ENCODE assay signal across 14 cellular contexts in genomic region chr13:40973409-40973808, GRCh38. TPM values are rescaled to one million over a fixed set of nuclear protein-coding genes. Genes with fewer than 3 reads are reported as not detected.
DNase-seq lines count a peak whose midpoint lies in the region; ATAC-seq and TF ChIP-seq lines count a peak whose summit lies in the region.
"Had no signal": no experiment of that assay in that cellular context is flagged by ENCODE, and none has a peak within 500 bp of the region (broad histone marks: within the 10 kb centered on the region; RNA-seq: fewer than 3 reads in every experiment).

No MANE protein-coding gene starts in this region.

- no peak for DNase-seq in activated T-cell treated with anti-CD3 and anti-CD28 coated beads, Interleukin-2, amount 50 U/mL, for 4 hours
- DNase-seq in activated T-cell treated with anti-CD3 and anti-CD28 coated beads, Interleukin-2, amount 50 U/mL, for 48 hours: no peak
- DNase-seq in MM.1S: no peak
- DNase-seq in central memory CD8-positive, alpha-beta T cell (ENCODE audit: low spot score in 2 of 2): no peak
- DNase-seq in cerebellar cortex (ENCODE audit: low spot score): no peak
- no peak for DNase-seq in neuronal stem cell (ENCODE audit: low spot score)
- DNase-seq in putamen (ENCODE audit: low spot score): no peak
- DNase-seq: activated CD4-positive, CD25-positive, alpha-beta regulatory T cell treated with anti-CD3 and anti-CD28 coated beads, Interleukin-2, amount 50 U/mL, for 72 hours; heart right ventricle; NCI-H1092 treated with DMSO at 0.1 percent for 48 hours; NCI-H2171 treated with DMSO at 0.1 percent for 48 hours; RPMI8226; SW 1271 had no signal

- H3K36me3 ChIP-seq in MM.1S (replicated peaks; ENCODE audit: insufficient read depth, low read length): no peaks in the 10 kb centered on the region
- H3K36me3 ChIP-seq in neuronal stem cell (replicated peaks in 1 of 2; ENCODE audit: control insufficient read depth in 2 of 2, insufficient read depth in 2 of 2, low read length in 2 of 2): no peaks in the 10 kb centered on the region
- H3K36me3 ChIP-seq: heart right ventricle had no signal

- H3K4ac ChIP-seq in neuronal stem cell (ENCODE audit: low read length): no peak overlapping the region

- H3K4me1 ChIP-seq in MM.1S (ENCODE audit: low read length) (peaks cover 52% of the 10 kb centered on the region), neuronal stem cell (ENCODE audit: control insufficient read depth in 2 of 2, insufficient read depth in 1 of 2, low read depth in 1 of 2, low read length in 2 of 2) (no peaks in the 10 kb centered on the region)

- H3K79me2 ChIP-seq in MM.1S (ENCODE audit: low read length): peaks cover 100% of the 10 kb centered on the region

- 0 out of 2 replicates have a peak, but pooled peaks cover 4% of the 10 kb centered on the region for H3F3A ChIP-seq in MM.1S (ENCODE audit: insufficient read depth, low read length)

- H2AK5ac ChIP-seq in neuronal stem cell (ENCODE audit: low read depth, low read length): no peak overlapping the region

- H3K9me2 ChIP-seq in MM.1S (replicated peaks; ENCODE audit: insufficient read depth, low read length): no peaks in the 10 kb centered on the region

- H3K4me1 Mint-ChIP-seq in activated T-cell treated with anti-CD3 and anti-CD28 coated beads, Interleukin-2, amount 50 U/mL, for 4 hours (ENCODE audit: low read depth): peaks cover 95% of the 10 kb centered on the region
- peaks cover 89% of the 10 kb centered on the region for H3K4me1 Mint-ChIP-seq in central memory CD8-positive, alpha-beta T cell
- peaks cover 88% of the 10 kb centered on the region for H3K4me1 Mint-ChIP-seq in stimulated activated memory B cell treated with anti-CD40 and anti-IgM and Interleukin-4, amounts not matched to agents 10 μg/mL and 1 μg/mL and 100 μg/mL, for 72 hours

- no peak overlapping the region for H2BK5ac ChIP-seq in neuronal stem cell (ENCODE audit: low read length)

- ATAC-seq in activated T-cell treated with anti-CD3 and anti-CD28 coated beads, Interleukin-2, amount 50 U/mL, for 4 hours: no peak
- ATAC-seq in central memory CD8-positive, alpha-beta T cell (replicated peaks; ENCODE audit: extremely low read depth, poor library complexity, severe bottlenecking): no peak
- ATAC-seq in stimulated activated memory B cell treated with anti-CD40 and anti-IgM and Interleukin-4, amounts not matched to agents 10 μg/mL and 1 μg/mL and 100 μg/mL, for 72 hours: no peak
- ATAC-seq: heart right ventricle had no signal

- no peak overlapping the region for H3K23ac ChIP-seq in neuronal stem cell (ENCODE audit: low read depth, low read length, poor library complexity)

- H3K36me3 Mint-ChIP-seq in activated T-cell treated with anti-CD3 and anti-CD28 coated beads, Interleukin-2, amount 50 U/mL, for 4 hours (ENCODE audit: insufficient read depth): peaks cover 11% of the 10 kb centered on the region
- H3K36me3 Mint-ChIP-seq in central memory CD8-positive, alpha-beta T cell (ENCODE audit: insufficient read depth): peaks cover 19% of the 10 kb centered on the region
- H3K36me3 Mint-ChIP-seq in stimulated activated memory B cell treated with anti-CD40 and anti-IgM and Interleukin-4, amounts not matched to agents 10 μg/mL and 1 μg/mL and 100 μg/mL, for 72 hours: peaks cover 33% of the 10 kb centered on the region

- no peaks in the 10 kb centered on the region for H3K27me3 Mint-ChIP-seq in activated T-cell treated with anti-CD3 and anti-CD28 coated beads, Interleukin-2, amount 50 U/mL, for 4 hours (ENCODE audit: low read depth)
- H3K27me3 Mint-ChIP-seq in central memory CD8-positive, alpha-beta T cell: no peaks in the 10 kb centered on the region
- H3K27me3 Mint-ChIP-seq in stimulated activated memory B cell treated with anti-CD40 and anti-IgM and Interleukin-4, amounts not matched to agents 10 μg/mL and 1 μg/mL and 100 μg/mL, for 72 hours: no peaks in the 10 kb centered on the region

- H3K27ac ChIP-seq in MM.1S (ENCODE audit: low read length) (peak overlapping the region; percentile 13; the same call in 1 of the 2 replicates), neuronal stem cell (replicated peaks; ENCODE audit: low read length) (no peak overlapping the region)

- no peak for TF ChIP-seq CTCF in MM.1S (IDR thresholded peaks at IDR 0.05; ENCODE audit: low read length)

- H3K9me3 ChIP-seq in MM.1S (replicated peaks; ENCODE audit: insufficient read depth, low read length) (no peaks in the 10 kb centered on the region), neuronal stem cell (replicated peaks in 1 of 2; ENCODE audit: control insufficient read depth in 2 of 2, insufficient read depth in 1 of 2, low read depth in 1 of 2, low read length in 2 of 2) (no peaks in the 10 kb centered on the region)
- H3K9me3 ChIP-seq: heart right ventricle had no signal

- no peak overlapping the region for H4K91ac ChIP-seq in neuronal stem cell (ENCODE audit: low read depth, low read length, poor library complexity)

- H2AFZ ChIP-seq in MM.1S (ENCODE audit: low read length): no peak overlapping the region
- H2AFZ ChIP-seq in neuronal stem cell (ENCODE audit: low read length): no peak overlapping the region

- H4K20me1 ChIP-seq in MM.1S (ENCODE audit: insufficient read depth, low read length): 0 out of 2 replicates have a peak, but pooled peaks cover 3% of the 10 kb centered on the region

- H3K18ac ChIP-seq in neuronal stem cell (ENCODE audit: low read length): no peak overlapping the region

- H3K27ac Mint-ChIP-seq in central memory CD8-positive, alpha-beta T cell (ENCODE audit: low read depth): peak overlapping the region; percentile 51
- H3K27ac Mint-ChIP-seq in stimulated activated memory B cell treated with anti-CD40 and anti-IgM and Interleukin-4, amounts not matched to agents 10 μg/mL and 1 μg/mL and 100 μg/mL, for 72 hours: peak overlapping the region; percentile 64

- H2BK120ac ChIP-seq in neuronal stem cell (ENCODE audit: low read depth, low read length): no peak overlapping the region

- no peak overlapping the region for H3K9ac ChIP-seq in MM.1S (ENCODE audit: low read length)
- H3K9ac ChIP-seq in neuronal stem cell (ENCODE audit: low read depth, low read length, poor library complexity): no peak overlapping the region

- H3K4me3 ChIP-seq in MM.1S (ENCODE audit: low read length) (no peak overlapping the region), neuronal stem cell (ENCODE audit: low read length in 2 of 2) (no peak overlapping the region)
- H3K4me3 ChIP-seq: heart right ventricle had no signal

- no peaks in the 10 kb centered on the region for H3K27me3 ChIP-seq in MM.1S (replicated peaks; ENCODE audit: insufficient read depth, low read length)
- no peaks in the 10 kb centered on the region for H3K27me3 ChIP-seq in neuronal stem cell (ENCODE audit: control insufficient read depth in 3 of 3, insufficient read depth in 3 of 3, low read depth in 1 of 3, low read length in 3 of 3)
- H3K27me3 ChIP-seq: heart right ventricle had no signal

- peak overlapping the region; percentile 25 for H3K4me3 Mint-ChIP-seq in activated T-cell treated with anti-CD3 and anti-CD28 coated beads, Interleukin-2, amount 50 U/mL, for 4 hours
- H3K4me3 Mint-ChIP-seq in central memory CD8-positive, alpha-beta T cell: peak overlapping the region; percentile 37
- H3K4me3 Mint-ChIP-seq in stimulated activated memory B cell treated with anti-CD40 and anti-IgM and Interleukin-4, amounts not matched to agents 10 μg/mL and 1 μg/mL and 100 μg/mL, for 72 hours: peak overlapping the region; percentile 46

- H3K9me3 Mint-ChIP-seq in activated T-cell treated with anti-CD3 and anti-CD28 coated beads, Interleukin-2, amount 50 U/mL, for 4 hours: no peaks in the 10 kb centered on the region
- no peaks in the 10 kb centered on the region for H3K9me3 Mint-ChIP-seq in central memory CD8-positive, alpha-beta T cell
- no peaks in the 10 kb centered on the region for H3K9me3 Mint-ChIP-seq in stimulated activated memory B cell treated with anti-CD40 and anti-IgM and Interleukin-4, amounts not matched to agents 10 μg/mL and 1 μg/mL and 100 μg/mL, for 72 hours

- no CpG with 5 or more reads among the region's 1 CpG for WGBS in neuronal stem cell (ENCODE audit: extremely low coverage in 2 of 2, insufficient read length in 2 of 2, insufficient replicate concordance in 1 of 2), 2 donors

- no peak overlapping the region for H4K8ac ChIP-seq in neuronal stem cell (ENCODE audit: low read depth, low read length)

- no peak overlapping the region for H3K14ac ChIP-seq in neuronal stem cell (ENCODE audit: low read length)

- no peak overlapping the region for H2BK12ac ChIP-seq in neuronal stem cell (ENCODE audit: low read length)

- H3K79me1 ChIP-seq in neuronal stem cell (ENCODE audit: low read depth, low read length): no peaks in the 10 kb centered on the region

- H3K4me2 ChIP-seq in MM.1S (ENCODE audit: low read depth, low read length) (peak overlapping the region; percentile 52; the same call in 1 of the 2 replicates), neuronal stem cell (ENCODE audit: insufficient read depth, low read length, poor library complexity, severe bottlenecking) (no peak overlapping the region)

- no peak overlapping the region for H2BK15ac ChIP-seq in neuronal stem cell (ENCODE audit: low read length)

RNA-seq across cellular contexts. Expression of gene ELF1, which starts 45.7 kb away (rescaled TPM):
- 10 to 100 TPM; 49.0 to 56.6 (median 55.9) TPM for total RNA-seq in activated T-cell treated with anti-CD3 and anti-CD28 coated beads, Interleukin-2, amount 50 U/mL, for 4 hours
- polyA plus RNA-seq in neuronal stem cell (2013, experiment 1 of 2): 11.2 TPM
- 10.3 TPM for polyA plus RNA-seq in neuronal stem cell (2013, experiment 2 of 2)
